2 cellular contexts compared by ENCODE assay signal in the genomic region with DNA sequence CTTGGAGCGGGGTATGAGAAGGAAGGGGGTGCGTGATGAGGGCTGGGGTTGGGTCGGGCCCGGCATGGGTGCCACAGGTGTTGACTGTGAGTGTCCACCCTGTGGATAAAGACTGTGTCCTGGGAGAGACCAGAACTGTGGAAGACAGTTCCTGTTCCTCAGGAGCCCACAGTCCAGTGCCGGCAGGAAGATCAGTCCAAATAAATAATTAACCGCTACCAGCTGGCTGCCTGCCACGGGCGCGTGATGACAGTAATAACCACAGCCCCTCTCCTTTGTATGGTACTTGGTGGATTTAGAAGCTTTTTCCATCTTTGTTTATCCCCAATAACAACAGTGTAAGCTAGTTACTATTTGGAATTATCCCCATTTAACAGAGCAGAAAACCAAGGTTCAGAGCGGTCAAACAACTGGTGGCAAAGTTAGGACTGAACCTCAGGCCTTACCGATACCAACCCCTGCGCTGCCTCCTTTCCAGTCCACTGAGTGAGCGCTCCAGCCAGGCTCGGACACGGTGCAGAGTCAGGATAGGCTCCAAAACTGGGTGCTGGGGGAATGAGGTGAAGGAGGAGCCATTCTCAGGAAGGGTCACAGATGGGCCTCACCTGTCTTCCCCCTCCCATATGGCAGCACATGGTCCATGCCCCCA.
TF ChIP-seq lines count a peak whose summit lies in the region.

No MANE protein-coding gene starts in this region.

TF ChIP-seq in SK-N-SH, 30 proteins besides CTCF, POLR2A, EP300 and RAD21 (continued from another document):
- TF ChIP-seq, protein P1, sequence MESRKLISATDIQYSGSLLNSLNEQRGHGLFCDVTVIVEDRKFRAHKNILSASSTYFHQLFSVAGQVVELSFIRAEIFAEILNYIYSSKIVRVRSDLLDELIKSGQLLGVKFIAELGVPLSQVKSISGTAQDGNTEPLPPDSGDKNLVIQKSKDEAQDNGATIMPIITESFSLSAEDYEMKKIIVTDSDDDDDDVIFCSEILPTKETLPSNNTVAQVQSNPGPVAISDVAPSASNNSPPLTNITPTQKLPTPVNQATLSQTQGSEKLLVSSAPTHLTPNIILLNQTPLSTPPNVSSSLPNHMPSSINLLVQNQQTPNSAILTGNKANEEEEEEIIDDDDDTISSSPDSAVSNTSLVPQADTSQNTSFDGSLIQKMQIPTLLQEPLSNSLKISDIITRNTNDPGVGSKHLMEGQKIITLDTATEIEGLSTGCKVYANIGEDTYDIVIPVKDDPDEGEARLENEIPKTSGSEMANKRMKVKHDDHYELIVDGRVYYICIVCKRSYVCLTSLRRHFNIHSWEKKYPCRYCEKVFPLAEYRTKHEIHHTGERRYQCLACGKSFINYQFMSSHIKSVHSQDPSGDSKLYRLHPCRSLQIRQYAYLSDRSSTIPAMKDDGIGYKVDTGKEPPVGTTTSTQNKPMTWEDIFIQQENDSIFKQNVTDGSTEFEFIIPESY (IDR thresholded peaks at IDR 0.05; ENCODE audit: borderline replicate concordance, low read depth): no peak
- TF ChIP-seq JUND (IDR thresholded peaks at IDR 0.05): no peak
- no peak for TF ChIP-seq RXRA (IDR thresholded peaks at IDR 0.05; ENCODE audit: borderline replicate concordance, low read depth)
- no peak for TF ChIP-seq MEF2A (IDR thresholded peaks at IDR 0.05; ENCODE audit: borderline replicate concordance, low read depth)
- no peak for TF ChIP-seq RCOR1 (IDR thresholded peaks at IDR 0.05; ENCODE audit: low read length)

TF ChIP-seq in SK-N-SH treated with all-trans-retinoic acid at 6 μM for 48 hours, 23 proteins besides CTCF, POLR2A, EP300 and RAD21 (continued from another document):
- TF ChIP-seq, protein P2, sequence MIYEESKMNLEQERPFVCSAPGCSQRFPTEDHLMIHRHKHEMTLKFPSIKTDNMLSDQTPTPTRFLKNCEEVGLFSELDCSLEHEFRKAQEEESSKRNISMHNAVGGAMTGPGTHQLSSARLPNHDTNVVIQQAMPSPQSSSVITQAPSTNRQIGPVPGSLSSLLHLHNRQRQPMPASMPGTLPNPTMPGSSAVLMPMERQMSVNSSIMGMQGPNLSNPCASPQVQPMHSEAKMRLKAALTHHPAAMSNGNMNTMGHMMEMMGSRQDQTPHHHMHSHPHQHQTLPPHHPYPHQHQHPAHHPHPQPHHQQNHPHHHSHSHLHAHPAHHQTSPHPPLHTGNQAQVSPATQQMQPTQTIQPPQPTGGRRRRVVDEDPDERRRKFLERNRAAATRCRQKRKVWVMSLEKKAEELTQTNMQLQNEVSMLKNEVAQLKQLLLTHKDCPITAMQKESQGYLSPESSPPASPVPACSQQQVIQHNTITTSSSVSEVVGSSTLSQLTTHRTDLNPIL (CRISPR knock-in tag; IDR thresholded peaks at IDR 0.05; ENCODE audit: low read depth): no peak
- TF ChIP-seq ZNF70 (CRISPR knock-in tag; IDR thresholded peaks at IDR 0.05): no peak
- TF ChIP-seq, protein P3, sequence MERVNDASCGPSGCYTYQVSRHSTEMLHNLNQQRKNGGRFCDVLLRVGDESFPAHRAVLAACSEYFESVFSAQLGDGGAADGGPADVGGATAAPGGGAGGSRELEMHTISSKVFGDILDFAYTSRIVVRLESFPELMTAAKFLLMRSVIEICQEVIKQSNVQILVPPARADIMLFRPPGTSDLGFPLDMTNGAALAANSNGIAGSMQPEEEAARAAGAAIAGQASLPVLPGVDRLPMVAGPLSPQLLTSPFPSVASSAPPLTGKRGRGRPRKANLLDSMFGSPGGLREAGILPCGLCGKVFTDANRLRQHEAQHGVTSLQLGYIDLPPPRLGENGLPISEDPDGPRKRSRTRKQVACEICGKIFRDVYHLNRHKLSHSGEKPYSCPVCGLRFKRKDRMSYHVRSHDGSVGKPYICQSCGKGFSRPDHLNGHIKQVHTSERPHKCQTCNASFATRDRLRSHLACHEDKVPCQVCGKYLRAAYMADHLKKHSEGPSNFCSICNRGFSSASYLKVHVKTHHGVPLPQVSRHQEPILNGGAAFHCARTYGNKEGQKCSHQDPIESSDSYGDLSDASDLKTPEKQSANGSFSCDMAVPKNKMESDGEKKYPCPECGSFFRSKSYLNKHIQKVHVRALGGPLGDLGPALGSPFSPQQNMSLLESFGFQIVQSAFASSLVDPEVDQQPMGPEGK (CRISPR knock-in tag; IDR thresholded peaks at IDR 0.05; ENCODE audit: borderline replicate concordance): no peak
- TF ChIP-seq RARB (CRISPR knock-in tag; IDR thresholded peaks at IDR 0.05): no peak
- no peak for TF ChIP-seq ESRRG (CRISPR knock-in tag; IDR thresholded peaks at IDR 0.05)
- no peak for TF ChIP-seq PPARA (CRISPR knock-in tag; IDR thresholded peaks at IDR 0.05; ENCODE audit: borderline replicate concordance)
- TF ChIP-seq, protein P4, sequence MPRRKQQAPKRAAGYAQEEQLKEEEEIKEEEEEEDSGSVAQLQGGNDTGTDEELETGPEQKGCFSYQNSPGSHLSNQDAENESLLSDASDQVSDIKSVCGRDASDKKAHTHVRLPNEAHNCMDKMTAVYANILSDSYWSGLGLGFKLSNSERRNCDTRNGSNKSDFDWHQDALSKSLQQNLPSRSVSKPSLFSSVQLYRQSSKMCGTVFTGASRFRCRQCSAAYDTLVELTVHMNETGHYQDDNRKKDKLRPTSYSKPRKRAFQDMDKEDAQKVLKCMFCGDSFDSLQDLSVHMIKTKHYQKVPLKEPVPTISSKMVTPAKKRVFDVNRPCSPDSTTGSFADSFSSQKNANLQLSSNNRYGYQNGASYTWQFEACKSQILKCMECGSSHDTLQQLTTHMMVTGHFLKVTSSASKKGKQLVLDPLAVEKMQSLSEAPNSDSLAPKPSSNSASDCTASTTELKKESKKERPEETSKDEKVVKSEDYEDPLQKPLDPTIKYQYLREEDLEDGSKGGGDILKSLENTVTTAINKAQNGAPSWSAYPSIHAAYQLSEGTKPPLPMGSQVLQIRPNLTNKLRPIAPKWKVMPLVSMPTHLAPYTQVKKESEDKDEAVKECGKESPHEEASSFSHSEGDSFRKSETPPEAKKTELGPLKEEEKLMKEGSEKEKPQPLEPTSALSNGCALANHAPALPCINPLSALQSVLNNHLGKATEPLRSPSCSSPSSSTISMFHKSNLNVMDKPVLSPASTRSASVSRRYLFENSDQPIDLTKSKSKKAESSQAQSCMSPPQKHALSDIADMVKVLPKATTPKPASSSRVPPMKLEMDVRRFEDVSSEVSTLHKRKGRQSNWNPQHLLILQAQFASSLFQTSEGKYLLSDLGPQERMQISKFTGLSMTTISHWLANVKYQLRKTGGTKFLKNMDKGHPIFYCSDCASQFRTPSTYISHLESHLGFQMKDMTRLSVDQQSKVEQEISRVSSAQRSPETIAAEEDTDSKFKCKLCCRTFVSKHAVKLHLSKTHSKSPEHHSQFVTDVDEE (CRISPR knock-in tag; IDR thresholded peaks at IDR 0.05): no peak
